11 cellular contexts compared by ENCODE assay signal in the genomic region with DNA sequence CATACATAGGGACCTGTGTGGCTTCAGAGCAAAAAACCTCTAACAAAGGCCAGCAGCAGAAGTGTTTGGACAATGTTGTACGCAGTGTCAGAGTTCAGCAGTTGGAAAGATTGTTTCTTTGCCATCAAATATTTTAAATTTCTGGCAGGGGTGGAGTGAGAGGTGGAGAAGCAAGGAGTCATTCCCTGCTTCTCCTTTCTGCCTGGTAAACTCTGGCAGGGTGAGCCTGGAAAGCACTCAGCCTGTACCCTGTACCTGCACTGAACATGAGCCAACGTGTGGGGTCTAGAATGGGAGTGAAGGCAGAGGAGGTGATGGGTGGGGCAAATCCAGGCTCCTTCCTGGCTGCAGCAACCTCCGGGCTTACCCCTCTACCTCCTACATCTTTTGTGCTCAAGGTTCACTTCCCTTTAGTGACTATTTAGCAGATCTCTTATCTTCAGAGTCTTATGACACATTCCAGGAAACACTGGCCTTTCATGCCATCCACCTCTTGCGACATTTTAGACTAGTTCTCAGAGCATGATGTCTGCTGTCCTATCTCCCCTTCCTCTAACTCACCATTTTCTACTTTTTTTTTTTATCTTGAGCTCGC.
A peak's percentile ranks its signal among the peaks of the same experiment; 100 is the strongest.
DNase-seq lines count a peak whose midpoint lies in the region; ATAC-seq and TF ChIP-seq lines count a peak whose summit lies in the region.
"Had no signal": no experiment of that assay in that cellular context is flagged by ENCODE, and none has a peak within 500 bp of the region (broad histone marks: within the 10 kb centered on the region; RNA-seq: fewer than 3 reads in every experiment).

No MANE protein-coding gene starts in this region.

- no peaks in the 10 kb centered on the region for H3K36me3 ChIP-seq in HEK293 (ENCODE audit: control insufficient read depth in 2 of 2, insufficient read depth in 1 of 2, low read length in 2 of 2)
- H3K36me3 ChIP-seq: neutrophil had no signal

- peaks cover 5 to 9% of the 10 kb centered on the region in 2 donors for H3K4me1 Mint-ChIP-seq in stimulated activated naive B cell treated with anti-CD40 and anti-IgM and Interleukin-4, amounts not matched to agents 10 μg/mL and 1 μg/mL and 100 μg/mL, for 72 hours
- H3K4me1 Mint-ChIP-seq: T-helper 17 cell had no signal

- H3K27ac Mint-ChIP-seq in stimulated activated naive B cell treated with anti-CD40 and anti-IgM and Interleukin-4, amounts not matched to agents 10 μg/mL and 1 μg/mL and 100 μg/mL, for 72 hours: no peak overlapping the region
- H3K27ac Mint-ChIP-seq: T-helper 17 cell had no signal

- no peaks in the 10 kb centered on the region for H3K9me3 ChIP-seq in HEK293 (ENCODE audit: control insufficient read depth, insufficient read depth, low read depth, low read length)
- H3K9me3 ChIP-seq: neutrophil had no signal

- H3K27ac ChIP-seq in HEK293 (ENCODE audit: extremely low read depth, low read depth, low read length): no peak overlapping the region
- H3K27ac ChIP-seq: neutrophil had no signal

- peaks cover 0 to 1% of the 10 kb centered on the region in 2 donors for H3K9me3 Mint-ChIP-seq in stimulated activated naive B cell treated with anti-CD40 and anti-IgM and Interleukin-4, amounts not matched to agents 10 μg/mL and 1 μg/mL and 100 μg/mL, for 72 hours

- peaks cover 9 to 11% of the 10 kb centered on the region in 2 donors for H3K27me3 Mint-ChIP-seq in stimulated activated naive B cell treated with anti-CD40 and anti-IgM and Interleukin-4, amounts not matched to agents 10 μg/mL and 1 μg/mL and 100 μg/mL, for 72 hours

- DNase-seq in SKM-1 treated with dmso at 0.1 percent for 144 hours (lab: John Stamatoyannopoulos, UW; ENCODE audit: unreplicated experiment): peak; percentile 89
- DNase-seq in kidney tubule cell (ENCODE audit: low spot score): peak; percentile 32
- DNase-seq in stimulated activated naive B cell treated with anti-CD40 and anti-IgM and Interleukin-4, amounts not matched to agents 10 μg/mL and 1 μg/mL and 100 μg/mL, for 72 hours: no peak
- no peak for DNase-seq in RKO (ENCODE audit: low spot score)
- DNase-seq: stimulated activated CD4-positive, alpha-beta T cell treated with anti-CD3 and anti-CD28 coated beads, Interleukin-2, amount 100 ng/mL, for 24 hours; T-helper 17 cell had no signal

- H3K4me1 ChIP-seq in HEK293 (ENCODE audit: control insufficient read depth, insufficient read depth, low read length): no peaks in the 10 kb centered on the region

- no peak overlapping the region for H3K4me3 Mint-ChIP-seq in stimulated activated naive B cell treated with anti-CD40 and anti-IgM and Interleukin-4, amounts not matched to agents 10 μg/mL and 1 μg/mL and 100 μg/mL, for 72 hours
- H3K4me3 Mint-ChIP-seq: T-helper 17 cell had no signal

- no peaks in the 10 kb centered on the region for H3K36me3 Mint-ChIP-seq in stimulated activated naive B cell treated with anti-CD40 and anti-IgM and Interleukin-4, amounts not matched to agents 10 μg/mL and 1 μg/mL and 100 μg/mL, for 72 hours

- POLR2A ChIA-PET in HEK293 (lab: Yijun Ruan, JAX): no interaction called here

- CTCF ChIA-PET in HEK293 (lab: Yijun Ruan, JAX): interaction anchor here (0.6 kb wide), 1 partner anchor 274 kb away, joined by 3 read pairs; no protein-coding TSS in a partner anchor

- peak; percentile 96 to 98 for ATAC-seq in stimulated activated naive B cell treated with anti-CD40 and anti-IgM and Interleukin-4, amounts not matched to agents 10 μg/mL and 1 μg/mL and 100 μg/mL, for 72 hours (replicated peaks)
- ATAC-seq in HG03025 (IDR thresholded peaks at IDR 0.05; ENCODE audit: low FRiP score, unreplicated experiment) (no peak), HG03039 (IDR thresholded peaks at IDR 0.05; ENCODE audit: unreplicated experiment) (no peak), HG02885 (IDR thresholded peaks at IDR 0.05; ENCODE audit: poor library complexity, unreplicated experiment) (no peak)
- ATAC-seq: T-helper 17 cell had no signal

- TF ChIP-seq CTCF in HEK293 (tag by site-specific recombination; IDR thresholded peaks at IDR 0.05): no peak

- H3K4me3 ChIP-seq in HEK293 (ENCODE audit: low read depth, low read length): no peak overlapping the region

TF ChIP-seq in HEK293, 187 proteins besides CTCF, POLR2A, EP300 and RAD21:
- peak; percentile 58 for TF ChIP-seq ZFHX2 (tag by site-specific recombination; conservative IDR thresholded peaks at IDR 0.05)
- TF ChIP-seq ZNF558 (tag by site-specific recombination; IDR thresholded peaks at IDR 0.05): no peak
- peak; percentile 47; the same call in 1 of the 2 replicates for TF ChIP-seq GLIS1 (tag by site-specific recombination; IDR thresholded peaks at IDR 0.05)
- TF ChIP-seq EGR2 (tag by site-specific recombination; IDR thresholded peaks at IDR 0.05; ENCODE audit: low read depth): peak; percentile 68

Comparison
In these comparisons a context has a peak if more than half of its experiments do, and no peak if none do; other contexts are left out.
1. DNase-seq: peak in SKM-1 treated with dmso at 0.1 percent for 144 hours (single experiment) and kidney tubule cell (single experiment); none in stimulated activated naive B cell treated with anti-CD40 and anti-IgM and Interleukin-4, amounts not matched to agents 10 μg/mL and 1 μg/mL and 100 μg/mL, for 72 hours (single experiment) and RKO (single experiment).
2. ATAC-seq: peak in stimulated activated naive B cell treated with anti-CD40 and anti-IgM and Interleukin-4, amounts not matched to agents 10 μg/mL and 1 μg/mL and 100 μg/mL, for 72 hours (2 of 2); none in HG03025 (single experiment), HG03039 (single experiment) and HG02885 (single experiment).